Comparison of ENCODE assay signal across 30 cellular contexts in genomic region chr15:75062706-75063105, GRCh38.
"Had no signal": no experiment of that assay in that cellular context is flagged by ENCODE, and none has a peak within 500 bp of the region (broad histone marks: within the 10 kb centered on the region; RNA-seq: fewer than 3 reads in every experiment).

No MANE protein-coding gene starts in this region.

- H3K9me3 Mint-ChIP-seq: activated CD4-positive, alpha-beta memory T cell treated with anti-CD3 and anti-CD28 coated beads for 36 hours; activated naive CD4-positive, alpha-beta T cell treated with anti-CD3 and anti-CD28 coated beads, Interleukin-2, amount 50 U/mL, for 72 hours; activated T-cell treated with anti-CD3 and anti-CD28 coated beads, Interleukin-2, amount 50 U/mL, for 72 hours; immature natural killer cell; stimulated activated memory B cell treated with anti-CD40 and anti-IgM and Interleukin-4, amounts not matched to agents 10 μg/mL and 1 μg/mL and 100 μg/mL, for 72 hours had no signal

- H3K27me3 Mint-ChIP-seq: activated CD4-positive, alpha-beta memory T cell treated with anti-CD3 and anti-CD28 coated beads for 36 hours; activated CD4-positive, alpha-beta T cell treated with anti-CD3 and anti-CD28 coated beads, Interleukin-2, amount 10 ng/mL, durations not matched to agents 24 days and 14 days; brain; stimulated activated memory B cell treated with anti-CD40 and anti-IgM and Interleukin-4, amounts not matched to agents 10 μg/mL and 1 μg/mL and 100 μg/mL, for 72 hours had no signal

- H3K9me3 ChIP-seq: ascending aorta, lower lobe of right lung, mucosa of descending colon, stomach, thyroid gland had no signal

- H3K36me3 ChIP-seq: ascending aorta, cardiac muscle cell, heart left ventricle, lower lobe of right lung, thyroid gland had no signal

- H3K27ac Mint-ChIP-seq: activated CD4-positive, alpha-beta memory T cell treated with anti-CD3 and anti-CD28 coated beads for 36 hours; activated CD4-positive, alpha-beta T cell treated with anti-CD3 and anti-CD28 coated beads, Interleukin-2, amount 10 ng/mL, durations not matched to agents 24 days and 14 days; activated naive CD4-positive, alpha-beta T cell treated with anti-CD3 and anti-CD28 coated beads, Interleukin-2, amount 50 U/mL, for 72 hours; immature natural killer cell; stimulated activated memory B cell treated with anti-CD40 and anti-IgM and Interleukin-4, amounts not matched to agents 10 μg/mL and 1 μg/mL and 100 μg/mL, for 72 hours had no signal

- H3K4me3 ChIP-seq: ascending aorta, cardiac muscle cell, esophagus muscularis mucosa, heart left ventricle, lower lobe of right lung, mucosa of descending colon, smooth muscle cell, stomach, thyroid gland had no signal

- H3K4me2 ChIP-seq: smooth muscle cell had no signal

- DNase-seq: activated CD4-positive, alpha-beta memory T cell treated with anti-CD3 and anti-CD28 coated beads for 36 hours; activated CD4-positive, alpha-beta T cell treated with anti-CD3 and anti-CD28 coated beads, Interleukin-2, amount 10 ng/mL, durations not matched to agents 24 days and 14 days; activated CD4-positive, CD25-positive, alpha-beta regulatory T cell treated with anti-CD3 and anti-CD28 coated beads, Interleukin-2, amount 50 U/mL, for 72 hours; activated naive CD4-positive, alpha-beta T cell; activated T-cell treated with anti-CD3 and anti-CD28 coated beads for 4 hours; activated T-cell treated with anti-CD3 and anti-CD28 coated beads, Interleukin-2, amount 50 U/mL, for 72 hours; cortex of kidney; foreskin keratinocyte; hypothalamus; immature natural killer cell; kidney; left colon; lower lobe of right lung; mesendoderm; mucosa of descending colon; stimulated activated CD4-positive, alpha-beta T cell treated with anti-CD3 and anti-CD28 coated beads, Interleukin-1b, Interleukin-23, amount 100 ng/mL, for 48 hours; stimulated activated CD4-positive, alpha-beta T cell treated with anti-CD3 and anti-CD28 coated beads, Interleukin-4, amount 100 ng/mL, for 4 hours; stimulated activated CD8-positive, alpha-beta memory T cell treated with anti-CD3 and anti-CD28 coated beads, Interleukin-4, amount 100 ng/mL, for 48 hours; stomach; T-helper 2 cell; thyroid gland had no signal

- H3K27ac ChIP-seq: esophagus muscularis mucosa, foreskin keratinocyte, lower lobe of right lung, stomach, thyroid gland had no signal

- H3K4me1 ChIP-seq: thyroid gland had no signal

- H3K27me3 ChIP-seq: ascending aorta, cardiac muscle cell, esophagus muscularis mucosa, foreskin keratinocyte, heart left ventricle, stomach, thyroid gland had no signal

- ATAC-seq: activated naive CD4-positive, alpha-beta T cell treated with anti-CD3 and anti-CD28 coated beads, Interleukin-2, amount 50 U/mL, for 72 hours; activated T-cell treated with anti-CD3 and anti-CD28 coated beads, Interleukin-2, amount 50 U/mL, for 72 hours; foreskin keratinocyte; left colon; stimulated activated memory B cell treated with anti-CD40 and anti-IgM and Interleukin-4, amounts not matched to agents 10 μg/mL and 1 μg/mL and 100 μg/mL, for 72 hours had no signal

- H3K36me3 Mint-ChIP-seq: activated CD4-positive, alpha-beta memory T cell treated with anti-CD3 and anti-CD28 coated beads for 36 hours; immature natural killer cell had no signal

- H3K4me3 Mint-ChIP-seq: activated CD4-positive, alpha-beta memory T cell treated with anti-CD3 and anti-CD28 coated beads for 36 hours; activated CD4-positive, alpha-beta T cell treated with anti-CD3 and anti-CD28 coated beads, Interleukin-2, amount 10 ng/mL, durations not matched to agents 24 days and 14 days; activated T-cell treated with anti-CD3 and anti-CD28 coated beads, Interleukin-2, amount 50 U/mL, for 72 hours; brain; immature natural killer cell; nephron; stimulated activated memory B cell treated with anti-CD40 and anti-IgM and Interleukin-4, amounts not matched to agents 10 μg/mL and 1 μg/mL and 100 μg/mL, for 72 hours had no signal
